In genomic region chr17:73257516-73257915, GRCh38 we compare ENCODE assay signal across 26 cellular contexts. TPM values are rescaled to one million over a fixed set of nuclear protein-coding genes. Genes with fewer than 3 reads are reported as not detected.
A peak's percentile ranks its signal among the peaks of the same experiment; 100 is the strongest.
DNase-seq lines count a peak whose midpoint lies in the region; ATAC-seq, FAIRE-seq and TF ChIP-seq lines count a peak whose summit lies in the region.
"Had no signal": no experiment of that assay in that cellular context is flagged by ENCODE, and none has a peak within 500 bp of the region (broad histone marks: within the 10 kb centered on the region; RNA-seq: fewer than 3 reads in every experiment).

No MANE protein-coding gene starts in this region.

- 89% methylated on average over 6 of the region's 6 CpGs; no CpG with 5 or more reads in 1 of the 2 experiments for WGBS in H1 (ENCODE audit: extremely low coverage in 1 of 2, insufficient coverage in 1 of 2, insufficient read length in 1 of 2, insufficient replicate concordance in 2 of 2, low coverage in 1 of 2, low lambda C conversion rate in 2 of 2, missing lambda C conversion rate in 1 of 2), 2 experiments
- no CpG with 5 or more reads among the region's 6 CpGs for WGBS in neuronal stem cell (ENCODE audit: extremely low coverage in 2 of 2, insufficient read length in 2 of 2, insufficient replicate concordance in 1 of 2), 2 donors

- no peak overlapping the region for H2AK5ac ChIP-seq in H1 (ENCODE audit: low read depth, low read length)
- H2AK5ac ChIP-seq in neuronal stem cell (ENCODE audit: low read depth, low read length), result peak overlapping the region; percentile 20

- H3K36me3 ChIP-seq in H1 (ENCODE audit: control insufficient read depth in 2 of 4, insufficient read depth in 4 of 4, low read length in 3 of 4) (no peaks in the 10 kb centered on the region), neuronal stem cell (replicated peaks in 1 of 2; ENCODE audit: control insufficient read depth in 2 of 2, insufficient read depth in 2 of 2, low read length in 2 of 2) (no peaks in the 10 kb centered on the region), upper lobe of right lung (no peaks in the 10 kb centered on the region)
- H3K36me3 ChIP-seq: SJCRH30 had no signal

- no peak for TF ChIP-seq RAD21 in H1 (IDR thresholded peaks at IDR 0.05 in 1 of 2, conservative IDR thresholded peaks at IDR 0.05 in 1 of 2; ENCODE audit: low read depth in 2 of 2, low read length in 2 of 2)

- H3K27me3 ChIP-seq in H1 (replicated peaks in 1 of 4; ENCODE audit: control insufficient read depth in 3 of 4, extremely low read depth in 1 of 4, insufficient read depth in 3 of 4, low read length in 3 of 4) (peaks cover 0 to 3% (median 0%) of the 10 kb centered on the region in 4 experiments; a peak in 1 of 7 replicates), neuronal stem cell (ENCODE audit: control insufficient read depth in 3 of 3, insufficient read depth in 3 of 3, low read depth in 1 of 3, low read length in 3 of 3) (no peaks in the 10 kb centered on the region), upper lobe of right lung (no peaks in the 10 kb centered on the region), foreskin keratinocyte (no peaks in the 10 kb centered on the region)
- H3K27me3 ChIP-seq: SJCRH30 had no signal

- intact Hi-C loops in upper lobe of right lung (cut with DNase I), result loop anchor here (2.0 kb wide), 1 partner anchor 111 kb away; no protein-coding TSS in a partner anchor

- H3K18ac ChIP-seq in H1 (ENCODE audit: extremely low read depth, low read length) (no peak overlapping the region), neuronal stem cell (ENCODE audit: low read length) (peak overlapping the region; percentile 61)

- H3K4me3 ChIP-seq in H1 (ENCODE audit: extremely low read depth in 1 of 4, insufficient read depth in 2 of 4, low read depth in 3 of 4, low read length in 4 of 4) (no peak overlapping the region), neuronal stem cell (ENCODE audit: low read length in 2 of 2) (no peak overlapping the region), upper lobe of right lung (no peak overlapping the region)
- H3K4me3 ChIP-seq: PC-9, SJCRH30 had no signal

- TF ChIP-seq EP300 in H1 (IDR thresholded peaks at IDR 0.05; ENCODE audit: borderline replicate concordance in 1 of 2, low read depth in 2 of 2, low read length in 2 of 2), result no peak

- H3K4me2 ChIP-seq in H1 (ENCODE audit: insufficient read depth in 1 of 2, low read depth in 2 of 2, low read length in 2 of 2) (no peak overlapping the region), neuronal stem cell (ENCODE audit: insufficient read depth, low read length, poor library complexity, severe bottlenecking) (no peak overlapping the region)
- H3K4me2 ChIP-seq: PC-9 had no signal

- H3K27ac ChIP-seq in H1 (ENCODE audit: low read depth, low read length) (no peak overlapping the region), neuronal stem cell (replicated peaks; ENCODE audit: low read length) (no peak overlapping the region), upper lobe of right lung (no peak overlapping the region), foreskin keratinocyte (no peak overlapping the region)
- H3K27ac ChIP-seq: 22Rv1, HL-60, PC-9, SJCRH30 had no signal

- H2BK5ac ChIP-seq in H1 (ENCODE audit: low read depth, low read length), result no peak overlapping the region
- H2BK5ac ChIP-seq in neuronal stem cell (ENCODE audit: low read length), result no peak overlapping the region

- CTCF ChIA-PET in H1 (lab: Charles Lee; ENCODE audit: partially characterized antibody), result interaction anchor here (1.0 to 19.7 kb wide), 7 partner anchors 9 to 532 kb away, joined by 3 to 439 read pairs (median 6); no protein-coding TSS in a partner anchor

- POLR2A ChIA-PET in H1 (lab: Charles Lee; ENCODE audit: partially characterized antibody), result interaction anchor here (0.7 kb wide), 1 partner anchor 112 kb away, joined by 3 read pairs; no protein-coding TSS in a partner anchor

- H2BK20ac ChIP-seq in H1 (ENCODE audit: low read length), result no peak overlapping the region

- ATAC-seq in upper lobe of right lung, result peak; percentile 7
- no peak for ATAC-seq in GM18505 (IDR thresholded peaks at IDR 0.05; ENCODE audit: unreplicated experiment)
- ATAC-seq in foreskin keratinocyte, result no peak
- ATAC-seq: Right ventricle myocardium inferior, SK-N-SH treated with all-trans-retinoic acid at 6 μM for 48 hours had no signal

- H3K9ac ChIP-seq in H1 (replicated peaks in 1 of 4; ENCODE audit: extremely low read depth in 1 of 4, low read depth in 3 of 4, low read length in 3 of 4) (no peak overlapping the region), neuronal stem cell (ENCODE audit: low read depth, low read length, poor library complexity) (no peak overlapping the region)

- no peaks in the 10 kb centered on the region for H4K20me1 ChIP-seq in H1 (replicated peaks in 1 of 2; ENCODE audit: control insufficient read depth in 1 of 2, insufficient read depth in 2 of 2, low read length in 2 of 2)

- H2BK120ac ChIP-seq in H1 (replicated peaks; ENCODE audit: low read depth, low read length), result no peak overlapping the region
- H2BK120ac ChIP-seq in neuronal stem cell (ENCODE audit: low read depth, low read length), result no peak overlapping the region

- H2BK15ac ChIP-seq in H1 (ENCODE audit: low read length) (no peak overlapping the region), neuronal stem cell (ENCODE audit: low read length) (no peak overlapping the region)

- H4K5ac ChIP-seq in H1 (ENCODE audit: insufficient read length, low read depth, low read length), result no peak overlapping the region

- H3K79me1 ChIP-seq in H1 (ENCODE audit: low read depth, low read length) (no peaks in the 10 kb centered on the region), neuronal stem cell (ENCODE audit: low read depth, low read length) (no peaks in the 10 kb centered on the region)

- H4K8ac ChIP-seq in H1 (ENCODE audit: extremely low read depth, insufficient read depth, low read length) (no peak overlapping the region), neuronal stem cell (ENCODE audit: low read depth, low read length) (no peak overlapping the region)

- H3K4me1 ChIP-seq in H1 (replicated peaks in 1 of 4; ENCODE audit: control insufficient read depth in 3 of 4, insufficient read depth in 4 of 4, low read length in 3 of 4) (peaks cover 8 to 17% (median 9%) of the 10 kb centered on the region in 4 experiments), neuronal stem cell (ENCODE audit: control insufficient read depth in 2 of 2, insufficient read depth in 1 of 2, low read depth in 1 of 2, low read length in 2 of 2) (peaks cover 10 to 11% of the 10 kb centered on the region in 2 donors), upper lobe of right lung (no peaks in the 10 kb centered on the region), foreskin keratinocyte (no peaks in the 10 kb centered on the region)

- TF ChIP-seq CTCF in H1 (IDR thresholded peaks at IDR 0.05; ENCODE audit: control extremely low read depth in 1 of 3, insufficient read depth in 1 of 3, low read depth in 1 of 3, low read length in 3 of 3) (no peak), upper lobe of right lung (IDR thresholded peaks at IDR 0.05) (no peak), foreskin keratinocyte (conservative IDR thresholded peaks at IDR 0.05) (no peak)

- TF ChIP-seq POLR2A in H1 (IDR thresholded peaks at IDR 0.05; ENCODE audit: control extremely low read depth in 1 of 2, low read depth in 2 of 2, low read length in 2 of 2) (no peak), GM18505 (IDR thresholded peaks at IDR 0.05; ENCODE audit: borderline replicate concordance, extremely low read depth, insufficient read depth, insufficient read length) (no peak)

- DNase-seq in DMS 273 (lab: John Stamatoyannopoulos, UW; ENCODE audit: unreplicated experiment), result peak; percentile 23
- DNase-seq in DMS 273 treated with DMSO at 0.1 percent for 48 hours (lab: John Stamatoyannopoulos, UW), result no peak
- no peak for DNase-seq in H1 (ENCODE audit: low read depth in 1 of 2, low spot score in 2 of 2)
- no peak for DNase-seq in neuronal stem cell (ENCODE audit: low spot score)
- peak; percentile 34 for DNase-seq in upper lobe of right lung
- no peak for DNase-seq in HCEC 1CT
- no peak for DNase-seq in foreskin keratinocyte
- DNase-seq: ACHN, DMS53, H9, NCI-H1092 treated with DMSO at 0.1 percent for 48 hours, NCI-H1436, NCI-H187, NCI-H2171 treated with DMSO at 0.1 percent for 48 hours, NCI-H345, NCI-H524, NCI-H774, PC-9 had no signal

- no peak for FAIRE-seq in H1 (lab: Jason Lieb, UNC)
- FAIRE-seq: G401.6 had no signal

- H3K23ac ChIP-seq in H1 (ENCODE audit: insufficient read length), result no peak overlapping the region
- no peak overlapping the region for H3K23ac ChIP-seq in neuronal stem cell (ENCODE audit: low read depth, low read length, poor library complexity)

- H3K14ac ChIP-seq in H1 (ENCODE audit: insufficient read length) (no peak overlapping the region), neuronal stem cell (ENCODE audit: low read length) (no peak overlapping the region)

- H3K56ac ChIP-seq in H1 (replicated peaks; ENCODE audit: insufficient read length, low read depth, low read length), result no peak overlapping the region

- H2AFZ ChIP-seq in H1 (ENCODE audit: low read length) (no peak overlapping the region), neuronal stem cell (ENCODE audit: low read length) (no peak overlapping the region)
- H2AFZ ChIP-seq: PC-9 had no signal

- H3K79me2 ChIP-seq in H1 (ENCODE audit: control insufficient read depth in 1 of 2, insufficient read depth in 2 of 2, low read length in 2 of 2), result no peaks in the 10 kb centered on the region

- H3K9me3 ChIP-seq in H1 (ENCODE audit: insufficient read depth in 2 of 2, low read depth in 1 of 2, low read length in 1 of 2) (no peaks in the 10 kb centered on the region), neuronal stem cell (replicated peaks in 1 of 2; ENCODE audit: control insufficient read depth in 2 of 2, insufficient read depth in 1 of 2, low read depth in 1 of 2, low read length in 2 of 2) (no peaks in the 10 kb centered on the region), upper lobe of right lung (no peaks in the 10 kb centered on the region)
- H3K9me3 ChIP-seq: SJCRH30 had no signal

- H2BK12ac ChIP-seq in H1 (ENCODE audit: low read depth, low read length) (peak overlapping the region; percentile 35; the same call in 1 of the 2 replicates), neuronal stem cell (ENCODE audit: low read length) (no peak overlapping the region)

- H3K23me2 ChIP-seq in H1 (ENCODE audit: low read depth, low read length), result no peaks in the 10 kb centered on the region; the same call in 1 of the 2 replicates

- H4K91ac ChIP-seq in H1 (replicated peaks; ENCODE audit: insufficient read length, low read length), result no peak overlapping the region
- no peak overlapping the region for H4K91ac ChIP-seq in neuronal stem cell (ENCODE audit: low read depth, low read length, poor library complexity)

- H3K4ac ChIP-seq in H1 (replicated peaks; ENCODE audit: insufficient read length, low read depth, low read length) (no peak overlapping the region), neuronal stem cell (ENCODE audit: low read length) (no peak overlapping the region)

RNA-seq across cellular contexts. Expression of gene CPSF4L, which starts 4.2 kb away (rescaled TPM):
- total RNA-seq in H1 (2021; fragmentation: NEBNext Ultra II Directional; extraction: Animal tissue kit (Norgen Biotek cat#: 25700)), result not detected in 2 replicates
- polyA plus RNA-seq in H1 (2011; rRNA removed) (0.28 TPM in 1 of 2 replicates, not detected in the other), foreskin keratinocyte (not detected in 2 replicates)
- not detected for polyA plus RNA-seq in H1 (2011; cell fraction: cytosol; rRNA removed)
- not detected for polyA plus RNA-seq in H1 (2011; cell fraction: nucleus; rRNA removed)
- not detected in 4 replicates for polyA plus RNA-seq in H1 (2012, experiment 1 of 2)
- not detected for polyA plus RNA-seq in H1 (2012, experiment 2 of 2)
- not detected for polyA plus RNA-seq in H1 (2013, experiment 1 of 2)
- not detected for polyA plus RNA-seq in H1 (2013, experiment 2 of 2)
- polyA minus RNA-seq in H1 (2011; rRNA and poly(A)+ RNA removed), result not detected in 2 replicates
- polyA minus RNA-seq in H1 (2011; cell fraction: cytosol; rRNA and poly(A)+ RNA removed), result not detected
- not detected for polyA minus RNA-seq in H1 (2011; cell fraction: nucleus; rRNA and poly(A)+ RNA removed)
- not detected for polyA plus RNA-seq in neuronal stem cell (2013, experiment 1 of 2)
- not detected for polyA plus RNA-seq in neuronal stem cell (2013, experiment 2 of 2)
- total RNA-seq in upper lobe of right lung (not detected), foreskin keratinocyte (not detected in 2 replicates)
- total RNA-seq: H9, Right ventricle myocardium inferior, RPMI7951, SJCRH30 had no signal

RNA-seq across cellular contexts. Expression of gene CDC42EP4, which starts 54.3 kb away (rescaled TPM):
- total RNA-seq in H1 (2021; fragmentation: NEBNext Ultra II Directional; extraction: Animal tissue kit (Norgen Biotek cat#: 25700)), result 12.6 and 13.1 TPM in 2 replicates
- polyA plus RNA-seq in H1 (2011; rRNA removed), result 8.8 and 13.9 TPM in 2 replicates
- 10.7 TPM for polyA plus RNA-seq in H1 (2011; cell fraction: cytosol; rRNA removed)
- polyA plus RNA-seq in H1 (2011; cell fraction: nucleus; rRNA removed), result 12.2 TPM
- 8.2 to 11.6 TPM (median 10.3 TPM) in 4 replicates for polyA plus RNA-seq in H1 (2012, experiment 1 of 2)
- polyA plus RNA-seq in H1 (2012, experiment 2 of 2), result 11.4 TPM
- polyA plus RNA-seq in H1 (2013, experiment 1 of 2), result 6.2 TPM
- 6.5 TPM for polyA plus RNA-seq in H1 (2013, experiment 2 of 2)
- 10.9 and 12.7 TPM in 2 replicates for polyA minus RNA-seq in H1 (2011; rRNA and poly(A)+ RNA removed)
- 13.9 TPM for polyA minus RNA-seq in H1 (2011; cell fraction: cytosol; rRNA and poly(A)+ RNA removed)
- polyA minus RNA-seq in H1 (2011; cell fraction: nucleus; rRNA and poly(A)+ RNA removed), result 19.5 TPM
- 23.5 TPM for polyA plus RNA-seq in neuronal stem cell (2013, experiment 1 of 2)
- 23.9 TPM for polyA plus RNA-seq in neuronal stem cell (2013, experiment 2 of 2)
- total RNA-seq in upper lobe of right lung, result 59.0 TPM
- total RNA-seq in foreskin keratinocyte, result 18.7 and 20.3 TPM in 2 replicates
- polyA plus RNA-seq in foreskin keratinocyte, result 14.5 and 16.4 TPM in 2 replicates

Comparison
In these comparisons a context has a peak if more than half of its experiments do, and no peak if none do; other contexts are left out.
1. DNase-seq: peak in DMS 273 (single experiment) and upper lobe of right lung (single experiment); none in DMS 273 treated with DMSO at 0.1 percent for 48 hours (single experiment), H1 (0 of 2), neuronal stem cell (single experiment), HCEC 1CT (single experiment) and foreskin keratinocyte (0 of 2).